ENCODE assay signal across 22 cellular contexts in the genomic region with DNA sequence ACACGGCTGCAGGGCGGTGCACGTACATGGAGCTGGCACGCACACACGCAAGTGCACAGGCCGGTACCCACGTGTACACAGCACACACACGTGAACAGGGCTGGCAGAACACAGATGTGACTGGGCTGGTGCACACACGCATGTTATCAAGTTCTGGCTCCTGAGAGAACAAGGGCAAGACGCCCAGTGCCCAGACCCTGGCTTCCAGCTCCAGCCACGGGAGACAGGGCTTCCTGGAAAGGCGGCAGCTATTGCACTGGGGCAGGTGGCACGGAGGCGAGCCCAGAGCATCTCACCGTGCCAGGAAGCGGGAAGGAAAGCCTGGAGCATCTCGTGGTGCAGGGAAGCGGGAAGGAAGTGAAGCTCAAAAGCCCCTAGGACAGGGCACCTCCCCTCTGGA. TPM values are rescaled to one million over a fixed set of nuclear protein-coding genes. Genes with fewer than 3 reads are reported as not detected.
DNase-seq lines count a peak whose midpoint lies in the region; ATAC-seq and TF ChIP-seq lines count a peak whose summit lies in the region.
"Had no signal": no experiment of that assay in that cellular context is flagged by ENCODE, and none has a peak within 500 bp of the region (broad histone marks: within the 10 kb centered on the region; RNA-seq: fewer than 3 reads in every experiment).

No MANE protein-coding gene starts in this region.

- no peaks in the 10 kb centered on the region for H3K27me3 Mint-ChIP-seq in T-helper 17 cell
- H3K27me3 Mint-ChIP-seq: B cell; CD8-positive, alpha-beta memory T cell had no signal

- H3K36me3 Mint-ChIP-seq in T-helper 17 cell (ENCODE audit: low read depth), result peaks cover 3% of the 10 kb centered on the region

- H3K4me3 Mint-ChIP-seq in T-helper 17 cell, result no peak overlapping the region
- H3K4me3 Mint-ChIP-seq: B cell, H9 had no signal

- H3K27ac ChIP-seq in stomach, result peak overlapping the region in 3 of 5 donors; percentile 2 to 9 (median 4)

- H3K4me1 Mint-ChIP-seq in T-helper 17 cell, result peaks cover 17% of the 10 kb centered on the region

- TF ChIP-seq CTCF in stomach (IDR thresholded peaks at IDR 0.05), result no peak

- 39 to 70% (median 55%) methylated on average over 18 of the region's 18 CpGs for WGBS in stomach, 5 donors

- peak overlapping the region; percentile 39 for H3K27ac Mint-ChIP-seq in T-helper 17 cell
- H3K27ac Mint-ChIP-seq: B cell had no signal

- no peak overlapping the region for H3K4me3 ChIP-seq in stomach

- no peak for TF ChIP-seq EP300 in stomach (IDR thresholded peaks at IDR 0.05)

- no peaks in the 10 kb centered on the region for H3K27me3 ChIP-seq in stomach

- H3K36me3 ChIP-seq in stomach, result peaks cover 53 to 93% (median 85%) of the 10 kb centered on the region in 4 donors

- DNase-seq in left ventricle myocardium superior, result no peak
- DNase-seq in cardiac septum (ENCODE audit: low spot score), result no peak
- DNase-seq in T-helper 17 cell, result no peak
- DNase-seq in cerebellar nuclear complex (lab: John Stamatoyannopoulos, UW), result peak; percentile 34 to 60
- DNase-seq in stomach, result peak; percentile 85
- no peak for DNase-seq in NCI-H446 treated with DMSO at 0.1 percent for 48 hours (lab: John Stamatoyannopoulos, UW)
- no peak for DNase-seq in stimulated activated CD4-positive, alpha-beta T cell treated with anti-CD3 and anti-CD28 coated beads, Interleukin-12 subunit alpha, Interleukin-12 subunit beta, amount 100 ng/mL, for 4 hours
- no peak for DNase-seq in activated gamma-delta T cell (lab: John Stamatoyannopoulos, UW)
- DNase-seq: ACHN; CD8-positive, alpha-beta memory T cell; DMS 273 treated with DMSO at 0.1 percent for 48 hours; H9; NCI-H1436 treated with DMSO at 0.1 percent for 48 hours; NCI-H2081 treated with DMSO at 0.1 percent for 48 hours; NCI-H2227 treated with DMSO at 0.1 percent for 48 hours; NCI-H526; OCI-M1; RPMI8226 had no signal

- peaks cover 15 to 78% (median 50%) of the 10 kb centered on the region in 4 donors for H3K4me1 ChIP-seq in stomach

- intact Hi-C loops in left ventricle myocardium superior (cut with micrococcal nuclease), result no loop called here
- intact Hi-C loops in cardiac septum (cut with DNase I), result no loop called here
- intact Hi-C loops in stomach (cut with DNase I; ENCODE audit: low total_unique reads), result loop anchor here (5.0 to 10.0 kb wide), 2 partner anchors 51 to 104 kb away; a partner anchor contains a TSS

- H3K9me3 ChIP-seq in T-helper 17 cell (ENCODE audit: control insufficient read depth, low read length, poor library complexity, severe bottlenecking), result no peaks in the 10 kb centered on the region
- H3K9me3 ChIP-seq in stomach, result no peaks in the 10 kb centered on the region

- TF ChIP-seq POLR2A in stomach (IDR thresholded peaks at IDR 0.05), result no peak

- peak; percentile 27 for ATAC-seq in left ventricle myocardium superior
- no peak for ATAC-seq in T-helper 17 cell

RNA-seq across cellular contexts. Expression of a gene that starts 5.9 kb away (rescaled TPM):
- total RNA-seq in left ventricle myocardium superior, result 117 TPM
- 139 TPM for total RNA-seq in cardiac septum
- total RNA-seq in T-helper 17 cell, result 100 to 1,000 TPM; 129 to 146 TPM
- total RNA-seq in stomach, result 100 to 1,000 TPM in 2 of 5 donors, 10 to 100 TPM in 3; 50.3 to 404 (median 65.3) TPM
- 10 to 100 TPM; 50.4 to 83.6 (median 61.9) TPM for polyA plus RNA-seq in stomach

RNA-seq across cellular contexts. Expression of a gene that starts 6.1 kb away (rescaled TPM):
- 7.5 TPM for total RNA-seq in left ventricle myocardium superior
- 11.1 TPM for total RNA-seq in cardiac septum
- total RNA-seq in T-helper 17 cell, result 1 to 10 TPM; 8.4 to 9.4 TPM
- 10 to 100 TPM in 1 of 5 donors, 1 to 10 TPM in 3, not detected in 1; 1.8 to 13.8 (median 8.1) TPM for total RNA-seq in stomach
- 1 to 10 TPM; 3.7 to 9.7 (median 6.7) TPM for polyA plus RNA-seq in stomach

RNA-seq across cellular contexts. Expression of a gene that starts 12.0 kb away (rescaled TPM):
- total RNA-seq in left ventricle myocardium superior, result 2.3 TPM
- total RNA-seq in cardiac septum, result 4.3 TPM
- 100 to 1,000 TPM in 1 of 2 donors, 10 to 100 TPM in 1; 94.7 to 127 TPM for total RNA-seq in T-helper 17 cell
- total RNA-seq in stomach, result under 1 TPM in 1 of 5 donors, not detected in 4; 0.55 TPM
- polyA plus RNA-seq in stomach, result 1 to 10 TPM; 1.7 to 4.5 (median 4.2) TPM
- total RNA-seq: Daoy, SK-MEL-5 had no signal

RNA-seq across cellular contexts. Expression of a gene that starts 19.5 kb away (rescaled TPM):
- 0.32 TPM for total RNA-seq in left ventricle myocardium superior
- 0.19 TPM for total RNA-seq in cardiac septum
- 10 to 100 TPM; 47.9 to 80.4 TPM for total RNA-seq in T-helper 17 cell
- total RNA-seq in stomach, result 10 to 100 TPM in 1 of 5 donors, 1 to 10 TPM in 1, not detected in 3; 1.7 to 11.9 TPM
- 1 to 10 TPM in 1 of 3 donors, under 1 TPM in 1, not detected in 1; 0.37 to 3.6 TPM for polyA plus RNA-seq in stomach
- total RNA-seq: HT1080, SK-MEL-5 had no signal

RNA-seq across cellular contexts. Expression of a gene that starts 20.6 kb away (rescaled TPM):
- total RNA-seq in left ventricle myocardium superior (0.50 TPM), cardiac septum (2.6 TPM), T-helper 17 cell (1 to 10 TPM in 1 of 2 donors, under 1 TPM in 1; 0.91 to 2.0 TPM), stomach (10 to 100 TPM in 2 of 5 donors, 1 to 10 TPM in 2, not detected in 1; 1.5 to 21.3 (median 6.4) TPM)
- 1 to 10 TPM in 2 of 3 donors, not detected in 1; 1.6 to 3.2 TPM for polyA plus RNA-seq in stomach
- total RNA-seq: Daoy, SK-MEL-5 had no signal
- polyA plus RNA-seq: CD8-positive, alpha-beta memory T cell had no signal

Comparison
In these comparisons a context has a peak if more than half of its experiments do, and no peak if none do; other contexts are left out.
1. DNase-seq: peak in cerebellar nuclear complex (2 of 2) and stomach (single experiment); none in left ventricle myocardium superior (single experiment), cardiac septum (single experiment), T-helper 17 cell (0 of 3), NCI-H446 treated with DMSO at 0.1 percent for 48 hours (single experiment), stimulated activated CD4-positive, alpha-beta T cell treated with anti-CD3 and anti-CD28 coated beads, Interleukin-12 subunit alpha, Interleukin-12 subunit beta, amount 100 ng/mL, for 4 hours (single experiment) and activated gamma-delta T cell (single experiment).
2. RNA of a gene that starts 12.0 kb away (total RNA-seq): 94.7 to 127 TPM in T-helper 17 cell; 4.3 TPM in cardiac septum (single experiment), 2.3 TPM in left ventricle myocardium superior (single experiment) and 0.55 TPM in stomach; every median in the first group is over 10 times any median in the second.